ENCODE assay signal across 23 cellular contexts in genomic region chr19:38064661-38065425, GRCh38.
"Had no signal": no experiment of that assay in that cellular context is flagged by ENCODE, and none has a peak within 500 bp of the region (broad histone marks: within the 10 kb centered on the region; RNA-seq: fewer than 3 reads in every experiment).

No MANE protein-coding gene starts in this region.

- FAIRE-seq: bronchial epithelial cell, RCC 7860 had no signal

- H3K27ac ChIP-seq: SK-N-MC had no signal

- H3K4me3 Mint-ChIP-seq: activated CD4-positive, alpha-beta T cell treated with anti-CD3 and anti-CD28 coated beads, Interleukin-2, amount 10 ng/mL, durations not matched to agents 24 days and 14 days; activated CD8-positive, alpha-beta memory T cell treated with anti-CD3 and anti-CD28 coated beads, Interleukin-2, amount 10 ng/mL, durations not matched to agents 7 days and 5 days; activated naive CD4-positive, alpha-beta T cell treated with anti-CD3 and anti-CD28 coated beads, Interleukin-2, amount 50 U/mL, for 24 hours; activated T-cell treated with anti-CD3 and anti-CD28 coated beads, Interleukin-2, amount 50 U/mL, for 24 hours; activated T-helper 1 cell treated with anti-CD3 and anti-CD28 coated beads, Interleukin-12 subunit alpha, Interleukin-12 subunit beta, Interleukin-2, Interleukin-4 antibody, amounts not matched to agents 30 ng/mL and 10 ng/mL and 1 ng/mL, durations not matched to agents 14 hours and 24 hours and 36 hours had no signal

- DNase-seq: activated CD4-positive, alpha-beta T cell treated with anti-CD3 and anti-CD28 coated beads, Interleukin-2, amount 10 ng/mL, durations not matched to agents 24 days and 14 days; activated CD4-positive, alpha-beta T cell treated with anti-CD3 and anti-CD28 coated beads, Interleukin-2, amount 50 U/mL, for 48 hours; activated CD4-positive, CD25-positive, alpha-beta regulatory T cell treated with anti-CD3 and anti-CD28 coated beads, Interleukin-2, amount 50 U/mL, for 72 hours; activated CD8-positive, alpha-beta memory T cell treated with anti-CD3 and anti-CD28 coated beads, Interleukin-2, amount 10 ng/mL, durations not matched to agents 7 days and 5 days; activated effector memory CD4-positive, alpha-beta T cell treated with Interleukin-2 at 50 U/mL for 16 hours; activated naive CD4-positive, alpha-beta T cell; activated T-cell treated with anti-CD3 and anti-CD28 coated beads, Interleukin-2, amount 50 U/mL, for 24 hours; aorta; central memory CD4-positive, alpha-beta T cell; NCI-H1092; NCI-H1417; NCI-H1694; NCI-H2029; NCI-H2107; NCI-H226; NCI-H526; SIG-M5; T-helper 1 cell had no signal

- ATAC-seq: activated CD8-positive, alpha-beta memory T cell treated with anti-CD3 and anti-CD28 coated beads, Interleukin-2, amount 10 ng/mL, durations not matched to agents 7 days and 5 days had no signal

- H3K27me3 Mint-ChIP-seq: activated CD4-positive, alpha-beta T cell treated with anti-CD3 and anti-CD28 coated beads, Interleukin-2, amount 10 ng/mL, durations not matched to agents 24 days and 14 days; activated CD8-positive, alpha-beta memory T cell treated with anti-CD3 and anti-CD28 coated beads, Interleukin-2, amount 10 ng/mL, durations not matched to agents 7 days and 5 days; activated naive CD4-positive, alpha-beta T cell treated with anti-CD3 and anti-CD28 coated beads, Interleukin-2, amount 50 U/mL, for 24 hours; activated T-cell treated with anti-CD3 and anti-CD28 coated beads, Interleukin-2, amount 50 U/mL, for 24 hours had no signal

- H3K9me3 Mint-ChIP-seq: activated CD4-positive, alpha-beta T cell treated with anti-CD3 and anti-CD28 coated beads, Interleukin-2, amount 10 ng/mL, durations not matched to agents 24 days and 14 days; activated naive CD4-positive, alpha-beta T cell treated with anti-CD3 and anti-CD28 coated beads, Interleukin-2, amount 50 U/mL, for 24 hours; activated T-cell treated with anti-CD3 and anti-CD28 coated beads, Interleukin-2, amount 50 U/mL, for 24 hours; activated T-helper 1 cell treated with anti-CD3 and anti-CD28 coated beads, Interleukin-12 subunit alpha, Interleukin-12 subunit beta, Interleukin-2, Interleukin-4 antibody, amounts not matched to agents 30 ng/mL and 10 ng/mL and 1 ng/mL, durations not matched to agents 14 hours and 24 hours and 36 hours had no signal

- H3K27ac Mint-ChIP-seq: activated CD4-positive, alpha-beta T cell treated with anti-CD3 and anti-CD28 coated beads, Interleukin-2, amount 10 ng/mL, durations not matched to agents 24 days and 14 days; activated CD8-positive, alpha-beta memory T cell treated with anti-CD3 and anti-CD28 coated beads, Interleukin-2, amount 10 ng/mL, durations not matched to agents 7 days and 5 days; activated naive CD4-positive, alpha-beta T cell treated with anti-CD3 and anti-CD28 coated beads, Interleukin-2, amount 50 U/mL, for 24 hours; activated T-cell treated with anti-CD3 and anti-CD28 coated beads, Interleukin-2, amount 50 U/mL, for 24 hours; activated T-helper 1 cell treated with anti-CD3 and anti-CD28 coated beads, Interleukin-12 subunit alpha, Interleukin-12 subunit beta, Interleukin-2, Interleukin-4 antibody, amounts not matched to agents 30 ng/mL and 10 ng/mL and 1 ng/mL, durations not matched to agents 14 hours and 24 hours and 36 hours had no signal

- H3K4me3 ChIP-seq: SK-N-MC had no signal
